ENCODE assay signal across 8 cellular contexts in genomic region chr13:48235100-48235813, GRCh38. TPM values are rescaled to one million over a fixed set of nuclear protein-coding genes. Genes with fewer than 3 reads are reported as not detected.
DNase-seq lines count a peak whose midpoint lies in the region; ATAC-seq, FAIRE-seq and TF ChIP-seq lines count a peak whose summit lies in the region.

No MANE protein-coding gene starts in this region.

- no peaks in the 10 kb centered on the region for H3K27me3 ChIP-seq in CD8-positive, alpha-beta memory T cell (ENCODE audit: insufficient read depth, low read length, poor library complexity, severe bottlenecking)
- H3K27me3 ChIP-seq in HUES48 (ENCODE audit: control insufficient read depth, insufficient read depth, low read length) (peaks cover 14% of the 10 kb centered on the region), cardiac muscle cell (no peaks in the 10 kb centered on the region)

- no peak for DNase-seq in CD8-positive, alpha-beta memory T cell
- peak; percentile 10 for DNase-seq in GM19239 (ENCODE audit: insufficient read length, low spot score)
- DNase-seq in activated naive CD4-positive, alpha-beta T cell treated with anti-CD3 and anti-CD28 coated beads, Interleukin-2, amount 50 U/mL, for 72 hours (ENCODE audit: low spot score in 2 of 2), result no peak
- DNase-seq in cardiac muscle cell (ENCODE audit: low read depth in 1 of 2, low spot score in 1 of 2), result peak; percentile 44 to 52
- DNase-seq in progenitor cell of endocrine pancreas (ENCODE audit: low spot score, unreplicated experiment), result no peak
- DNase-seq in NK-92 treated with Interleukin-12 subunit alpha and Interleukin-12 subunit beta, amount 100 ng/mL, for 24 hours (lab: John Stamatoyannopoulos, UW), result no peak

- CTCF ChIA-PET in CD8-positive, alpha-beta memory T cell (lab: Charles Lee), result interaction anchor here (1.2 to 3.2 kb wide), 6 partner anchors 14 to 140 kb away, joined by 3 to 33 read pairs (median 8); partner anchors contain the start of gene MED4

- H3K4me3 ChIP-seq in CD8-positive, alpha-beta memory T cell (ENCODE audit: low read length), result peak overlapping the region; percentile 62
- H3K4me3 ChIP-seq in HUES48 (ENCODE audit: low read depth, low read length) (peak overlapping the region; percentile 88), cardiac muscle cell (peak overlapping the region; percentile 97)

- H3K4me3 Mint-ChIP-seq in CD8-positive, alpha-beta memory T cell, result peak overlapping the region; percentile 95 to 100 (median 98)
- H3K4me3 Mint-ChIP-seq in progenitor cell of endocrine pancreas (ENCODE audit: low read depth), result peak overlapping the region; percentile 62

- H3K27me3 Mint-ChIP-seq in CD8-positive, alpha-beta memory T cell, result peaks cover 0 to 2% of the 10 kb centered on the region in 2 donors
- peaks cover 4% of the 10 kb centered on the region for H3K27me3 Mint-ChIP-seq in progenitor cell of endocrine pancreas

- H3K27ac Mint-ChIP-seq in CD8-positive, alpha-beta memory T cell, result peak overlapping the region; percentile 85 to 99 (median 92)
- H3K27ac Mint-ChIP-seq in activated naive CD4-positive, alpha-beta T cell treated with anti-CD3 and anti-CD28 coated beads, Interleukin-2, amount 50 U/mL, for 72 hours, result peak overlapping the region; percentile 63 to 91
- H3K27ac Mint-ChIP-seq in progenitor cell of endocrine pancreas, result peak overlapping the region; percentile 92

- no peaks in the 10 kb centered on the region for H3K9me3 ChIP-seq in CD8-positive, alpha-beta memory T cell (ENCODE audit: low read length)
- H3K9me3 ChIP-seq in HUES48 (ENCODE audit: control insufficient read depth, insufficient read depth, low read length), result no peaks in the 10 kb centered on the region
- H3K9me3 ChIP-seq in cardiac muscle cell (ENCODE audit: low read depth), result no peaks in the 10 kb centered on the region

- H3K4me1 Mint-ChIP-seq in CD8-positive, alpha-beta memory T cell, result peaks cover 57 to 74% (median 72%) of the 10 kb centered on the region in 3 donors
- H3K4me1 Mint-ChIP-seq in progenitor cell of endocrine pancreas (ENCODE audit: low read depth), result peaks cover 41% of the 10 kb centered on the region

- H3K36me3 ChIP-seq in CD8-positive, alpha-beta memory T cell (ENCODE audit: insufficient read depth, low read length), result no peaks in the 10 kb centered on the region
- peaks cover 5% of the 10 kb centered on the region for H3K36me3 ChIP-seq in HUES48 (ENCODE audit: control insufficient read depth, insufficient read depth, low read length)
- H3K36me3 ChIP-seq in cardiac muscle cell, result no peaks in the 10 kb centered on the region

- H3K27ac ChIP-seq in CD8-positive, alpha-beta memory T cell (ENCODE audit: low read depth, low read length), result peak overlapping the region; percentile 40
- H3K27ac ChIP-seq in HUES48 (ENCODE audit: low read depth, low read length) (peak overlapping the region; percentile 84), cardiac muscle cell (peak overlapping the region; percentile 76)

- peaks cover 57% of the 10 kb centered on the region for H3K4me1 ChIP-seq in CD8-positive, alpha-beta memory T cell (ENCODE audit: insufficient read depth, low read length)
- H3K4me1 ChIP-seq in HUES48 (ENCODE audit: control insufficient read depth, insufficient read depth, low read length), result peaks cover 54% of the 10 kb centered on the region
- H3K4me1 ChIP-seq in cardiac muscle cell (ENCODE audit: low read depth), result peaks cover 29% of the 10 kb centered on the region

- TF ChIP-seq CTCF in cardiac muscle cell (IDR thresholded peaks at IDR 0.05; ENCODE audit: low read depth, low read length), result no peak
- TF ChIP-seq CTCF in progenitor cell of endocrine pancreas (IDR thresholded peaks at IDR 0.05; ENCODE audit: unreplicated experiment), result no peak

- FAIRE-seq in GM19239 (lab: Jason Lieb, UNC), result peak; percentile 96

- peak; percentile 41 to 54 for ATAC-seq in activated naive CD4-positive, alpha-beta T cell treated with anti-CD3 and anti-CD28 coated beads, Interleukin-2, amount 50 U/mL, for 72 hours
- no peak for ATAC-seq in GM19328 (IDR thresholded peaks at IDR 0.05; ENCODE audit: unreplicated experiment)

- POLR2A ChIA-PET in CD8-positive, alpha-beta memory T cell (lab: Charles Lee), result interaction anchor here (0.9 to 3.6 kb wide), 6 partner anchors 9 to 140 kb away, joined by 3 to 34 read pairs (median 7); partner anchors contain the start of gene MED4

- peaks cover 5 to 58% (median 8%) of the 10 kb centered on the region in 3 donors for H3K36me3 Mint-ChIP-seq in CD8-positive, alpha-beta memory T cell
- H3K36me3 Mint-ChIP-seq in activated naive CD4-positive, alpha-beta T cell treated with anti-CD3 and anti-CD28 coated beads, Interleukin-2, amount 50 U/mL, for 72 hours, result peaks cover 2 to 16% of the 10 kb centered on the region in 2 donors
- no peaks in the 10 kb centered on the region for H3K36me3 Mint-ChIP-seq in progenitor cell of endocrine pancreas (ENCODE audit: insufficient read depth)

- no peaks in the 10 kb centered on the region for H3K9me3 Mint-ChIP-seq in CD8-positive, alpha-beta memory T cell
- H3K9me3 Mint-ChIP-seq in activated naive CD4-positive, alpha-beta T cell treated with anti-CD3 and anti-CD28 coated beads, Interleukin-2, amount 50 U/mL, for 72 hours, result no peaks in the 10 kb centered on the region
- no peaks in the 10 kb centered on the region for H3K9me3 Mint-ChIP-seq in progenitor cell of endocrine pancreas (ENCODE audit: low read depth)

- peak overlapping the region; percentile 3; the same call in 1 of the 2 replicates for H3K9ac ChIP-seq in HUES48 (ENCODE audit: low read depth, low read length)

RNA-seq across cellular contexts. Expression of gene ITM2B, which starts 2.3 kb away (rescaled TPM):
- 100 to 1,000 TPM; 122 to 127 TPM for total RNA-seq in CD8-positive, alpha-beta memory T cell
- polyA plus RNA-seq in CD8-positive, alpha-beta memory T cell, result 1,289 TPM
- total RNA-seq in activated naive CD4-positive, alpha-beta T cell treated with anti-CD3 and anti-CD28 coated beads, Interleukin-2, amount 50 U/mL, for 72 hours, result 100 to 1,000 TPM in 1 of 2 donors, 10 to 100 TPM in 1; 72.8 to 146 TPM
- total RNA-seq in cardiac muscle cell, result 123 and 135 TPM in 2 replicates
- polyA plus RNA-seq in cardiac muscle cell, result 360 and 404 TPM in 2 replicates
- 196 and 207 TPM in 2 replicates for total RNA-seq in progenitor cell of endocrine pancreas

Comparison
In these comparisons a context has a peak if more than half of its experiments do, and no peak if none do; other contexts are left out.
1. DNase-seq: peak in GM19239 (single experiment) and cardiac muscle cell (2 of 2); none in CD8-positive, alpha-beta memory T cell (0 of 5), activated naive CD4-positive, alpha-beta T cell treated with anti-CD3 and anti-CD28 coated beads, Interleukin-2, amount 50 U/mL, for 72 hours (0 of 2), progenitor cell of endocrine pancreas (single experiment) and NK-92 treated with Interleukin-12 subunit alpha and Interleukin-12 subunit beta, amount 100 ng/mL, for 24 hours (single experiment).
2. Peak in every context shown above with its lines, with median percentiles within 50 percentile points of each other: H3K27ac ChIP-seq, H3K4me3 ChIP-seq and H3K27ac Mint-ChIP-seq.